ENCODE assay signal across 25 cellular contexts in genomic region chr19:34578751-34579150, GRCh38.
"Had no signal": no experiment of that assay in that cellular context is flagged by ENCODE, and none has a peak within 500 bp of the region (broad histone marks: within the 10 kb centered on the region; RNA-seq: fewer than 3 reads in every experiment).

No MANE protein-coding gene starts in this region.

- H3K9me3 ChIP-seq: colonic mucosa, gastroesophageal sphincter, heart left ventricle, lower lobe of right lung, mucosa of descending colon had no signal

- H3K27ac Mint-ChIP-seq: dendritic cell treated with granulocyte-macrophage colony-stimulating factor and Interleukin-4, amounts not matched to agents 40 ng/mL and 50 ng/mL, for 4 days; effector memory CD8-positive, alpha-beta T cell; endodermal cell; immature natural killer cell; mesothelial cell of epicardium had no signal

- H3K27me3 ChIP-seq: colonic mucosa, foreskin keratinocyte had no signal

- H3K4me3 Mint-ChIP-seq: dendritic cell treated with granulocyte-macrophage colony-stimulating factor and Interleukin-4, amounts not matched to agents 40 ng/mL and 50 ng/mL, for 4 days; effector memory CD8-positive, alpha-beta T cell; endodermal cell; immature natural killer cell; mesothelial cell of epicardium had no signal

- H3K4me1 ChIP-seq: colonic mucosa, foreskin keratinocyte, lower lobe of right lung had no signal

- H3K4me2 ChIP-seq: hepatocyte had no signal

- H3K4me3 ChIP-seq: colonic mucosa, gastroesophageal sphincter, heart left ventricle, hepatocyte, lower lobe of right lung, mucosa of descending colon had no signal

- DNase-seq: colonic mucosa; cortex of kidney; effector CD8-positive, alpha-beta T cell; effector memory CD8-positive, alpha-beta T cell; erythroblast; foreskin keratinocyte; heart left ventricle; hypothalamus; immature natural killer cell; islet precursor cell; kidney; kidney glomerular epithelial cell; left colon; left ventricle myocardium superior; lower lobe of right lung; mesenchymal stem cell; mucosa of descending colon had no signal

- ATAC-seq: effector memory CD8-positive, alpha-beta T cell; esophagus mucosa; foreskin keratinocyte; gastroesophageal sphincter; heart left ventricle; left colon; left lobe of liver; left ventricle myocardium superior; mucosa of descending colon had no signal

- H3K4me1 Mint-ChIP-seq: immature natural killer cell, mesothelial cell of epicardium had no signal

- H3K9me3 Mint-ChIP-seq: endodermal cell had no signal

- H3K36me3 Mint-ChIP-seq: immature natural killer cell had no signal

- H2AFZ ChIP-seq: hepatocyte had no signal

- H3K27ac ChIP-seq: colonic mucosa, epithelial cell of prostate, foreskin keratinocyte, gastroesophageal sphincter, heart left ventricle, hepatocyte, lower lobe of right lung had no signal

- H3K36me3 ChIP-seq: colonic mucosa, gastroesophageal sphincter, heart left ventricle, lower lobe of right lung had no signal
